22 cellular contexts compared by ENCODE assay signal in the genomic region with DNA sequence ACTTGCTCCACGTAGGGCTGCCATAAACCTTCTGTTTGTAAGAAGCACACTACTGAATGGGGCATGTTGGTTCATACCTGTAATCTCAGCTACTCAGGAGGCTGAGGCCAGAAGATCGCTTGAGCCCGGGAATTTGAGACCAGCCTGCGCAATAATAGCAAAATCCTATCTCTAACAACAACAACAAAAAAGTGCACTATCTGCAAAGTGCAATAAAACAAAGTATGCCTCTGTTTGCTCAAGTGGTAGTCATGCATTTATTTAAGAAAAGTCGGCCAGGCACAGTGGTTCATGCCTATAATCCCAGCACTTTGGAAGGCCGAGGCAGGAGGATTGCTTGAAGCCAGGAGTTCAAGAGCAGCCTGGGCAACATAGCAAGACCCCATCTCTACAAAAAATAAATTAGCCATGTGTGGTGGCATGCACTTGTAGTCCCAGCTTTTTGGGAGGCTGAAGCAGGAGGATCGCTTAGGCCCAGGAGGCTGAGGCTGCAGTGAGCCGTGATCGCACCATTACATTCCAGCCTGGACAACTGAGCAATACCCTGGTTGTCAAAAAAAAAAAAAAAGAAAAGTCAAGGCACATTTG.
"Had no signal": no experiment of that assay in that cellular context is flagged by ENCODE, and none has a peak within 500 bp of the region (broad histone marks: within the 10 kb centered on the region; RNA-seq: fewer than 3 reads in every experiment).

No MANE protein-coding gene starts in this region.

- H3K27ac ChIP-seq: colonic mucosa, neutrophil, psoas muscle, sigmoid colon, spleen, testis, tibial artery had no signal

- H3K4me1 ChIP-seq: colonic mucosa, testis had no signal

- H3K4me3 ChIP-seq: colonic mucosa, lung, mucosa of descending colon, psoas muscle, sigmoid colon, spleen, testis, tibial artery had no signal

- H3K27me3 ChIP-seq: colonic mucosa, neutrophil, sigmoid colon, spleen, testis, tibial artery had no signal

- H3K36me3 ChIP-seq: colonic mucosa, neutrophil, sigmoid colon, spleen, tibial artery had no signal

- DNase-seq: colonic mucosa; effector memory CD4-positive, alpha-beta T cell; erythroblast; kidney; mucosa of descending colon; naive B cell; psoas muscle; right cardiac atrium; sigmoid colon; spleen; stimulated activated CD4-positive, alpha-beta T cell treated with anti-CD3 and anti-CD28 coated beads, Interleukin-4, amount 100 ng/mL, for 4 hours; stimulated activated naive CD8-positive, alpha-beta T cell treated with anti-CD3 and anti-CD28 coated beads, Interleukin-15, Interleukin-2, amounts not matched to agents 100 U/mL and 50 U/mL, for 24 hours; substantia nigra; testis; tibial artery had no signal

- FAIRE-seq: endometrium, frontal cortex, kidney had no signal

- H3K9me3 ChIP-seq: colonic mucosa, mucosa of descending colon, neutrophil, psoas muscle, sigmoid colon, spleen, testis, tibial artery had no signal

- ATAC-seq: left lobe of liver; mucosa of descending colon; natural killer cell treated with Interleukin-12 subunit alpha and Interleukin-12 subunit beta and Interleukin-15 and Interleukin-18, amount 100 ng/mL, for 72 hours; psoas muscle; right cardiac atrium; stimulated activated memory B cell treated with anti-CD40 and anti-IgM and Interleukin-4, amounts not matched to agents 10 μg/mL and 1 μg/mL and 100 μg/mL, for 72 hours; stimulated activated naive CD8-positive, alpha-beta T cell treated with anti-CD3 and anti-CD28 coated beads, Interleukin-15, Interleukin-2, amounts not matched to agents 100 U/mL and 50 U/mL, for 24 hours had no signal
